ENCODE assay signal across 23 cellular contexts in genomic region chr1:215905493-215906095, GRCh38.
"Had no signal": no experiment of that assay in that cellular context is flagged by ENCODE, and none has a peak within 500 bp of the region (broad histone marks: within the 10 kb centered on the region; RNA-seq: fewer than 3 reads in every experiment).

No MANE protein-coding gene starts in this region.

- H3K4me1 ChIP-seq: left lung, tibial artery had no signal

- H3K27ac Mint-ChIP-seq: activated CD4-positive, alpha-beta T cell treated with anti-CD3 and anti-CD28 coated beads, Interleukin-2, amount 10 ng/mL, durations not matched to agents 24 days and 14 days; activated CD8-positive, alpha-beta T cell treated with anti-CD3 and anti-CD28 coated beads for 36 hours; activated naive CD8-positive, alpha-beta T cell treated with anti-CD3 and anti-CD28 coated beads, Interleukin-2, amount 10 ng/mL, durations not matched to agents 7 days and 5 days; activated T-helper 17 cell treated with anti-CD3 and anti-CD28 coated beads, Interleukin-2, amount 50 U/mL, for 72 hours; nephron progenitor cell had no signal

- H3K27me3 ChIP-seq: brain microvascular endothelial cell, left lung, tibial artery had no signal

- H3K36me3 ChIP-seq: brain microvascular endothelial cell, left lung, tibial artery had no signal

- DNase-seq: activated CD4-positive, alpha-beta T cell treated with anti-CD3 and anti-CD28 coated beads, Interleukin-2, amount 10 ng/mL, durations not matched to agents 24 days and 14 days; activated CD4-positive, CD25-positive, alpha-beta regulatory T cell; activated CD8-positive, alpha-beta T cell treated with anti-CD3 and anti-CD28 coated beads for 36 hours; activated naive CD4-positive, alpha-beta T cell; activated naive CD8-positive, alpha-beta T cell treated with anti-CD3 and anti-CD28 coated beads, Interleukin-2, amount 10 ng/mL, durations not matched to agents 7 days and 5 days; activated T-cell treated with anti-CD3 and anti-CD28 coated beads, Interleukin-2, amount 50 U/mL, for 1 hour; anterior cingulate cortex; brain microvascular endothelial cell; central memory CD4-positive, alpha-beta T cell; left lung; midbrain; nephron progenitor cell; occipital lobe; retina; stimulated activated CD4-positive, alpha-beta T cell treated with anti-CD3 and anti-CD28 coated beads, Interleukin-12 subunit alpha, Interleukin-12 subunit beta, amount 100 ng/mL, for 4 hours; stimulated activated CD4-positive, alpha-beta T cell treated with anti-CD3 and anti-CD28 coated beads, Interleukin-1b, Interleukin-23, amount 100 ng/mL, for 48 hours; stimulated activated CD8-positive, alpha-beta memory T cell treated with anti-CD3 and anti-CD28 coated beads, Interleukin-4, amount 100 ng/mL, for 48 hours; stimulated activated naive CD4-positive, alpha-beta T cell; substantia nigra; T1000; tibial artery had no signal

- FAIRE-seq: colon had no signal

- H3K27ac ChIP-seq: brain microvascular endothelial cell, left lung, tibial artery had no signal

- H3K4me1 Mint-ChIP-seq: activated CD4-positive, alpha-beta T cell treated with anti-CD3 and anti-CD28 coated beads, Interleukin-2, amount 10 ng/mL, durations not matched to agents 24 days and 14 days; activated naive CD8-positive, alpha-beta T cell treated with anti-CD3 and anti-CD28 coated beads, Interleukin-2, amount 10 ng/mL, durations not matched to agents 7 days and 5 days; activated T-helper 17 cell treated with anti-CD3 and anti-CD28 coated beads, Interleukin-2, amount 50 U/mL, for 72 hours had no signal

- H3K4me3 ChIP-seq: left lung, tibial artery had no signal

- H3K36me3 Mint-ChIP-seq: activated naive CD8-positive, alpha-beta T cell treated with anti-CD3 and anti-CD28 coated beads, Interleukin-2, amount 10 ng/mL, durations not matched to agents 7 days and 5 days had no signal

- H3K4me3 Mint-ChIP-seq: activated CD4-positive, alpha-beta T cell treated with anti-CD3 and anti-CD28 coated beads, Interleukin-2, amount 10 ng/mL, durations not matched to agents 24 days and 14 days; activated CD8-positive, alpha-beta T cell treated with anti-CD3 and anti-CD28 coated beads for 36 hours; activated naive CD8-positive, alpha-beta T cell treated with anti-CD3 and anti-CD28 coated beads, Interleukin-2, amount 10 ng/mL, durations not matched to agents 7 days and 5 days; activated T-helper 17 cell treated with anti-CD3 and anti-CD28 coated beads, Interleukin-2, amount 50 U/mL, for 72 hours; nephron progenitor cell had no signal

- H3K9me3 Mint-ChIP-seq: activated CD4-positive, alpha-beta T cell treated with anti-CD3 and anti-CD28 coated beads, Interleukin-2, amount 10 ng/mL, durations not matched to agents 24 days and 14 days; nephron progenitor cell had no signal

- ATAC-seq: activated CD8-positive, alpha-beta T cell treated with anti-CD3 and anti-CD28 coated beads for 36 hours; activated T-helper 17 cell treated with anti-CD3 and anti-CD28 coated beads, Interleukin-2, amount 50 U/mL, for 72 hours; left lung had no signal

- H3K27me3 Mint-ChIP-seq: activated CD4-positive, alpha-beta T cell treated with anti-CD3 and anti-CD28 coated beads, Interleukin-2, amount 10 ng/mL, durations not matched to agents 24 days and 14 days; activated CD8-positive, alpha-beta T cell treated with anti-CD3 and anti-CD28 coated beads for 36 hours; activated naive CD8-positive, alpha-beta T cell treated with anti-CD3 and anti-CD28 coated beads, Interleukin-2, amount 10 ng/mL, durations not matched to agents 7 days and 5 days; activated T-helper 17 cell treated with anti-CD3 and anti-CD28 coated beads, Interleukin-2, amount 50 U/mL, for 72 hours had no signal

- H3K9me3 ChIP-seq: left lung, tibial artery had no signal
